25 cellular contexts compared by ENCODE assay signal in genomic region chr7:154950992-154951391, GRCh38. TPM values are rescaled to one million over a fixed set of nuclear protein-coding genes. Genes with fewer than 3 reads are reported as not detected.
A peak's percentile ranks its signal among the peaks of the same experiment; 100 is the strongest.
DNase-seq lines count a peak whose midpoint lies in the region; ATAC-seq, FAIRE-seq and TF ChIP-seq lines count a peak whose summit lies in the region.
"Had no signal": no experiment of that assay in that cellular context is flagged by ENCODE, and none has a peak within 500 bp of the region (broad histone marks: within the 10 kb centered on the region; RNA-seq: fewer than 3 reads in every experiment).

No MANE protein-coding gene starts in this region.

- no peaks in the 10 kb centered on the region for H3K27me3 Mint-ChIP-seq in stimulated activated naive B cell treated with anti-CD40 and anti-IgM and Interleukin-4, amounts not matched to agents 10 μg/mL and 1 μg/mL and 100 μg/mL, for 72 hours
- no peaks in the 10 kb centered on the region for H3K27me3 Mint-ChIP-seq in Caco-2 (ENCODE audit: insufficient read depth, unreplicated experiment)
- H3K27me3 Mint-ChIP-seq: CD4-positive, alpha-beta memory T cell; CD4-positive, CD25-positive, alpha-beta regulatory T cell; CD8-positive, alpha-beta memory T cell had no signal

- no peaks in the 10 kb centered on the region for H4K20me1 ChIP-seq in HepG2 (ENCODE audit: insufficient read depth, low read length)
- H4K20me1 ChIP-seq: BLaER1 had no signal

- CTCF ChIA-PET in HepG2 (lab: Yijun Ruan, JAX; ENCODE audit: low intra/inter-chr PET ratio, low total read pairs) = no interaction called here
- CTCF ChIA-PET in Caco-2 (lab: Charles Lee) = no interaction called here

- H3K9me3 Mint-ChIP-seq in stimulated activated naive B cell treated with anti-CD40 and anti-IgM and Interleukin-4, amounts not matched to agents 10 μg/mL and 1 μg/mL and 100 μg/mL, for 72 hours = no peaks in the 10 kb centered on the region
- no peaks in the 10 kb centered on the region for H3K9me3 Mint-ChIP-seq in Caco-2 (ENCODE audit: unreplicated experiment)
- H3K9me3 Mint-ChIP-seq: CD14-positive monocyte; CD4-positive, alpha-beta memory T cell; CD4-positive, CD25-positive, alpha-beta regulatory T cell had no signal

- in situ Hi-C loops in HepG2 (cut with HindIII; ENCODE audit: extremely low pct_ligation_motif_present, low pct_unique_long_range_greater_than_20kb) = no loop called here

- H3K4me1 ChIP-seq in HepG2 (ENCODE audit: insufficient read depth, low read length) (peaks cover 6% of the 10 kb centered on the region; the same call in 1 of the 2 replicates), right lobe of liver (peaks cover 0 to 8% (median 0%) of the 10 kb centered on the region in 4 donors), Caco-2 (no peaks in the 10 kb centered on the region)
- H3K4me1 ChIP-seq: BE2C had no signal

- H3K4me3 ChIP-seq in HepG2 (replicated peaks in 1 of 3; ENCODE audit: insufficient read depth in 1 of 3, low read depth in 2 of 3, low read length in 3 of 3) = no peak overlapping the region
- no peak overlapping the region for H3K4me3 ChIP-seq in right lobe of liver
- H3K4me3 ChIP-seq in Caco-2 (ENCODE audit: low read depth, low read length) = no peak overlapping the region
- H3K4me3 ChIP-seq: BLaER1 had no signal

- no peak overlapping the region for H3K9ac ChIP-seq in HepG2 (ENCODE audit: insufficient read depth, low read depth, low read length)
- H3K9ac ChIP-seq: BLaER1 had no signal

- no peak for TF ChIP-seq RAD21 in HepG2 (CRISPR knock-in tag; IDR thresholded peaks at IDR 0.05)

- no peak for FAIRE-seq in HepG2 (lab: Jason Lieb, UNC)
- FAIRE-seq: A204.1, D721Med, G401.6, GM12891, GM19239 had no signal

- H3K27ac Mint-ChIP-seq in stimulated activated naive B cell treated with anti-CD40 and anti-IgM and Interleukin-4, amounts not matched to agents 10 μg/mL and 1 μg/mL and 100 μg/mL, for 72 hours = no peak overlapping the region
- no peak overlapping the region for H3K27ac Mint-ChIP-seq in Caco-2 (ENCODE audit: unreplicated experiment)

- H3K27me3 ChIP-seq in HepG2 (ENCODE audit: control insufficient read depth in 1 of 2, insufficient read depth in 2 of 2, low read length in 2 of 2) (no peaks in the 10 kb centered on the region), right lobe of liver (no peaks in the 10 kb centered on the region), Caco-2 (replicated peaks; ENCODE audit: control insufficient read depth, insufficient read depth, low read length) (no peaks in the 10 kb centered on the region)
- H3K27me3 ChIP-seq: BE2C, BLaER1 had no signal

- H3K4me2 ChIP-seq in HepG2 (ENCODE audit: low read depth, low read length) = no peak overlapping the region
- H3K4me2 ChIP-seq: BLaER1 had no signal

- H3K36me3 ChIP-seq in HepG2 (replicated peaks in 1 of 2; ENCODE audit: control insufficient read depth in 1 of 2, insufficient read depth in 2 of 2, low read length in 2 of 2) (peaks cover 7 to 51% of the 10 kb centered on the region in 2 experiments), right lobe of liver (peaks cover 0 to 45% (median 24%) of the 10 kb centered on the region in 4 donors), Caco-2 (ENCODE audit: control insufficient read depth, insufficient read depth, low read length) (peaks cover 1% of the 10 kb centered on the region; the same call in 1 of the 2 replicates)

- TF ChIP-seq CTCF in HepG2 (CRISPR knock-in tag; IDR thresholded peaks at IDR 0.05) = no peak
- no peak for TF ChIP-seq CTCF in right lobe of liver (IDR thresholded peaks at IDR 0.05)
- no peak for TF ChIP-seq CTCF in Caco-2 (IDR thresholded peaks at IDR 0.05; ENCODE audit: insufficient read depth in 1 of 2, low read depth in 1 of 2, low read length in 1 of 2, severe bottlenecking in 1 of 2, unreplicated experiment in 1 of 2)

- DNase-seq in dermis blood vessel endothelial cell = peak; percentile 6
- peak; percentile 17 for DNase-seq in HepG2 (ENCODE audit: low spot score)
- no peak for DNase-seq in right lobe of liver
- no peak for DNase-seq in cerebellar nuclear complex (lab: John Stamatoyannopoulos, UW)
- DNase-seq in stimulated activated naive B cell treated with anti-CD40 and anti-IgM and Interleukin-4, amounts not matched to agents 10 μg/mL and 1 μg/mL and 100 μg/mL, for 72 hours = no peak
- no peak for DNase-seq in effector CD8-positive, alpha-beta T cell (lab: John Stamatoyannopoulos, UW)
- no peak for DNase-seq in Caco-2
- DNase-seq: 8988T; ACHN; BE2C; C1 segment of cervical spinal cord; Calu3; CD4-positive, alpha-beta memory T cell; CD4-positive, CD25-positive, alpha-beta regulatory T cell; CD8-positive, alpha-beta memory T cell; COR-L47; DMS79 treated with DMSO at 0.1 percent for 48 hours; GF-D8 had no signal

- TF ChIP-seq POLR2A in HepG2 (IDR thresholded peaks at IDR 0.05; ENCODE audit: insufficient read depth in 1 of 2, low read depth in 2 of 2, low read length in 2 of 2) (no peak), right lobe of liver (IDR thresholded peaks at IDR 0.05) (no peak)

- no TSS peak for BruUV-seq in HepG2 (replicated peaks; lab: Mats Ljungman, UMichigan)
- BruUV-seq in Caco-2 (replicated peaks; lab: Mats Ljungman, UMichigan) = no TSS peak

- POLR2A ChIA-PET in HepG2 (lab: Yijun Ruan, JAX) (no interaction called here), Caco-2 (lab: Charles Lee) (no interaction called here)

- peaks cover 27 to 40% of the 10 kb centered on the region in 2 donors for H3K36me3 Mint-ChIP-seq in stimulated activated naive B cell treated with anti-CD40 and anti-IgM and Interleukin-4, amounts not matched to agents 10 μg/mL and 1 μg/mL and 100 μg/mL, for 72 hours
- peaks cover 69% of the 10 kb centered on the region for H3K36me3 Mint-ChIP-seq in Caco-2 (ENCODE audit: insufficient read depth, unreplicated experiment)

- ATAC-seq in HepG2 (peak; percentile 79), right lobe of liver (peak; percentile 38 to 85 (median 68))
- no peak for ATAC-seq in stimulated activated naive B cell treated with anti-CD40 and anti-IgM and Interleukin-4, amounts not matched to agents 10 μg/mL and 1 μg/mL and 100 μg/mL, for 72 hours (replicated peaks)

- no peak overlapping the region for H3K4me3 Mint-ChIP-seq in stimulated activated naive B cell treated with anti-CD40 and anti-IgM and Interleukin-4, amounts not matched to agents 10 μg/mL and 1 μg/mL and 100 μg/mL, for 72 hours
- no peak overlapping the region for H3K4me3 Mint-ChIP-seq in Caco-2 (ENCODE audit: unreplicated experiment)
- H3K4me3 Mint-ChIP-seq: CD14-positive monocyte; CD4-positive, alpha-beta memory T cell; CD4-positive, CD25-positive, alpha-beta regulatory T cell; CD8-positive, alpha-beta memory T cell had no signal

- H3K27ac ChIP-seq in HepG2 (ENCODE audit: extremely low read length, insufficient read depth, low read length) (peak overlapping the region; percentile 60), right lobe of liver (no peak overlapping the region)
- H3K27ac ChIP-seq: BLaER1 had no signal

- no peaks in the 10 kb centered on the region for H3K4me1 Mint-ChIP-seq in stimulated activated naive B cell treated with anti-CD40 and anti-IgM and Interleukin-4, amounts not matched to agents 10 μg/mL and 1 μg/mL and 100 μg/mL, for 72 hours
- no peaks in the 10 kb centered on the region for H3K4me1 Mint-ChIP-seq in Caco-2 (ENCODE audit: low read depth, unreplicated experiment)
- H3K4me1 Mint-ChIP-seq: CD14-positive monocyte; CD4-positive, CD25-positive, alpha-beta regulatory T cell had no signal

- H2AFZ ChIP-seq in HepG2 (ENCODE audit: low read length) = no peak overlapping the region

- intact Hi-C loops in HepG2 (cut with micrococcal nuclease; ENCODE audit: unreplicated experiment) (no loop called here), right lobe of liver (cut with DNase I) (no loop called here), Caco-2 (cut with micrococcal nuclease; ENCODE audit: unreplicated experiment) (loop anchor here (5.0 kb wide), 1 partner anchor 39 kb away; no protein-coding TSS in a partner anchor)

- no peaks in the 10 kb centered on the region for H3K9me3 ChIP-seq in HepG2 (ENCODE audit: low read length)
- no peaks in the 10 kb centered on the region for H3K9me3 ChIP-seq in right lobe of liver
- H3K9me3 ChIP-seq in Caco-2 = no peaks in the 10 kb centered on the region
- H3K9me3 ChIP-seq: BE2C, BLaER1 had no signal

- 88% methylated on average over 3 of the region's 3 CpGs for WGBS in HepG2 (ENCODE audit: low lambda C conversion rate)
- WGBS in right lobe of liver (ENCODE audit: insufficient coverage, low coverage, low lambda C conversion rate, missing lambda C conversion rate) = 80% methylated on average over 2 of the region's 3 CpGs

- H3K79me2 ChIP-seq in HepG2 (ENCODE audit: insufficient read depth, low read length) = no peaks in the 10 kb centered on the region

- TF ChIP-seq EP300 in HepG2 (IDR thresholded peaks at IDR 0.05; ENCODE audit: low read depth in 2 of 2, low read length in 2 of 2) (no peak), HepG2 (CRISPR knock-in tag; IDR thresholded peaks at IDR 0.05; ENCODE audit: borderline replicate concordance) (no peak)

RNA-seq across cellular contexts. Expression of gene PAXIP1, which starts 51.9 kb away (rescaled TPM):
- total RNA-seq in dermis blood vessel endothelial cell (7.1 and 10.1 TPM in 2 replicates), HepG2 (2016; rRNA removed; fragmentation: Illumina TruSeq; extraction: Trizol) (16.2 and 17.9 TPM in 2 replicates), right lobe of liver (1 to 10 TPM; 6.2 to 6.6 (median 6.4) TPM), Caco-2 (2022) (29.8 and 31.5 TPM in 2 replicates)
- 3.7 and 4.4 TPM in 2 replicates for total RNA-seq in HepG2 (2016; cell fraction: cytosol; rRNA removed; fragmentation: Illumina TruSeq; extraction: Trizol; ENCODE audit: low read depth)
- total RNA-seq in HepG2 (2016; cell fraction: insoluble cytoplasmic fraction; rRNA removed; fragmentation: Illumina TruSeq; extraction: Trizol) = 16.0 and 16.1 TPM in 2 replicates
- 10.2 and 11.0 TPM in 2 replicates for total RNA-seq in HepG2 (2016; cell fraction: membrane; rRNA removed; fragmentation: Illumina TruSeq; extraction: Trizol)
- 18.5 and 20.0 TPM in 2 replicates for total RNA-seq in HepG2 (2016; cell fraction: nucleus; rRNA removed; fragmentation: Illumina TruSeq; extraction: Trizol)
- 9.8 and 11.6 TPM in 2 replicates for polyA plus RNA-seq in HepG2 (2011; rRNA removed)
- 6.8 and 7.5 TPM in 2 replicates for polyA plus RNA-seq in HepG2 (2011; cell fraction: cytosol; rRNA removed)
- 15.8 and 18.6 TPM in 2 replicates for polyA plus RNA-seq in HepG2 (2011; cell fraction: nucleus; rRNA removed)
- 8.2 and 9.0 TPM in 2 replicates for polyA plus RNA-seq in HepG2 (2012)
- 1.5 and 1.9 TPM in 2 replicates for polyA plus RNA-seq in HepG2 (2016; cell fraction: cytosol; fragmentation: Illumina TruSeq; extraction: Trizol; ENCODE audit: low read depth)
- polyA plus RNA-seq in HepG2 (2016; cell fraction: insoluble cytoplasmic fraction; fragmentation: Illumina TruSeq; extraction: Trizol; ENCODE audit: low read depth) = 17.9 and 19.3 TPM in 2 replicates
- polyA plus RNA-seq in HepG2 (2016; cell fraction: membrane; fragmentation: Illumina TruSeq; extraction: Trizol; ENCODE audit: low read depth) = 4.7 and 5.0 TPM in 2 replicates
- 27.3 and 29.4 TPM in 2 replicates for polyA plus RNA-seq in HepG2 (2016; cell fraction: nucleus; fragmentation: Illumina TruSeq; extraction: Trizol; ENCODE audit: insufficient read depth, low read depth)
- 6.8 and 10.0 TPM in 2 replicates for polyA minus RNA-seq in HepG2 (2011; rRNA and poly(A)+ RNA removed; ENCODE audit: low replicate concordance)
- polyA minus RNA-seq in HepG2 (2011; cell fraction: cytosol; rRNA and poly(A)+ RNA removed) = 2.4 and 3.0 TPM in 2 replicates
- polyA minus RNA-seq in HepG2 (2011; cell fraction: nucleus; rRNA and poly(A)+ RNA removed) = 13.0 and 15.5 TPM in 2 replicates

Comparison
In these comparisons a context has a peak if more than half of its experiments do, and no peak if none do; other contexts are left out.
1. DNase-seq: peak in dermis blood vessel endothelial cell (single experiment) and HepG2 (single experiment); none in right lobe of liver (0 of 3), cerebellar nuclear complex (0 of 2), stimulated activated naive B cell treated with anti-CD40 and anti-IgM and Interleukin-4, amounts not matched to agents 10 μg/mL and 1 μg/mL and 100 μg/mL, for 72 hours (single experiment), effector CD8-positive, alpha-beta T cell (single experiment) and Caco-2 (0 of 2).
2. ATAC-seq: peak in HepG2 (single experiment) and right lobe of liver (4 of 4); none in stimulated activated naive B cell treated with anti-CD40 and anti-IgM and Interleukin-4, amounts not matched to agents 10 μg/mL and 1 μg/mL and 100 μg/mL, for 72 hours (0 of 2).